17 cellular contexts compared by ENCODE assay signal in genomic region chr16:3598236-3598635, GRCh38. TPM values are rescaled to one million over a fixed set of nuclear protein-coding genes. Genes with fewer than 3 reads are reported as not detected.
DNase-seq lines count a peak whose midpoint lies in the region; ATAC-seq and TF ChIP-seq lines count a peak whose summit lies in the region.
"Had no signal": no experiment of that assay in that cellular context is flagged by ENCODE, and none has a peak within 500 bp of the region (broad histone marks: within the 10 kb centered on the region; RNA-seq: fewer than 3 reads in every experiment).

No MANE protein-coding gene starts in this region.

- ATAC-seq in IMR-90 (ENCODE audit: low read depth) = no peak
- no peak for ATAC-seq in GM21360 (IDR thresholded peaks at IDR 0.05; ENCODE audit: unreplicated experiment)
- ATAC-seq: GM23338 had no signal

- H3K9ac ChIP-seq in IMR-90 (ENCODE audit: low read depth, low read length) (no peak overlapping the region), neuronal stem cell (ENCODE audit: low read depth, low read length, poor library complexity) (peak overlapping the region; percentile 80)

- H3K79me1 ChIP-seq in IMR-90 (ENCODE audit: low read depth in 1 of 2, low read length in 2 of 2) = no peaks in the 10 kb centered on the region
- H3K79me1 ChIP-seq in neuronal stem cell (ENCODE audit: low read depth, low read length) = no peaks in the 10 kb centered on the region

- H3K36me3 Mint-ChIP-seq in activated CD4-positive, alpha-beta memory T cell treated with anti-CD3 and anti-CD28 coated beads for 36 hours = peaks cover 30% of the 10 kb centered on the region

- H3K23ac ChIP-seq in IMR-90 (ENCODE audit: low read depth, low read length) (no peak overlapping the region), neuronal stem cell (ENCODE audit: low read depth, low read length, poor library complexity) (no peak overlapping the region)

- H3K4me1 Mint-ChIP-seq in activated CD4-positive, alpha-beta memory T cell treated with anti-CD3 and anti-CD28 coated beads for 36 hours (ENCODE audit: low read depth) = no peaks in the 10 kb centered on the region
- H3K4me1 Mint-ChIP-seq: CD8-positive, alpha-beta memory T cell; GM23338; H9 had no signal

- no peak overlapping the region for H2BK5ac ChIP-seq in IMR-90 (ENCODE audit: low read depth, low read length, poor library complexity, severe bottlenecking)
- H2BK5ac ChIP-seq in neuronal stem cell (ENCODE audit: low read length) = no peak overlapping the region

- H3K4me2 ChIP-seq in IMR-90 (ENCODE audit: low read depth, low read length) = no peak overlapping the region
- H3K4me2 ChIP-seq in neuronal stem cell (ENCODE audit: insufficient read depth, low read length, poor library complexity, severe bottlenecking) = no peak overlapping the region
- H3K4me2 ChIP-seq: GM23338 had no signal

- no peak overlapping the region for H3K14ac ChIP-seq in IMR-90 (replicated peaks; ENCODE audit: low read depth, low read length)
- no peak overlapping the region for H3K14ac ChIP-seq in neuronal stem cell (ENCODE audit: low read length)

- H3K9me3 Mint-ChIP-seq in activated CD4-positive, alpha-beta memory T cell treated with anti-CD3 and anti-CD28 coated beads for 36 hours = no peaks in the 10 kb centered on the region
- H3K9me3 Mint-ChIP-seq: CD4-positive, CD25-positive, alpha-beta regulatory T cell; CD8-positive, alpha-beta memory T cell had no signal

- H2BK15ac ChIP-seq in IMR-90 (ENCODE audit: low read depth, low read length) (no peak overlapping the region), neuronal stem cell (ENCODE audit: low read length) (no peak overlapping the region)

- H3K27me3 Mint-ChIP-seq in activated CD4-positive, alpha-beta memory T cell treated with anti-CD3 and anti-CD28 coated beads for 36 hours = no peaks in the 10 kb centered on the region
- H3K27me3 Mint-ChIP-seq: CD4-positive, CD25-positive, alpha-beta regulatory T cell; CD8-positive, alpha-beta memory T cell had no signal

- no peak overlapping the region for H3K27ac Mint-ChIP-seq in activated CD4-positive, alpha-beta memory T cell treated with anti-CD3 and anti-CD28 coated beads for 36 hours
- H3K27ac Mint-ChIP-seq: CD4-positive, CD25-positive, alpha-beta regulatory T cell; CD8-positive, alpha-beta memory T cell; GM23338 had no signal

- dilution Hi-C loops in IMR-90 (cut with HindIII; ENCODE audit: low sequenced_read_pairs, unreplicated experiment) = no loop called here

- no peak for TF ChIP-seq RAD21 in IMR-90 (IDR thresholded peaks at IDR 0.05; ENCODE audit: low read length)

- peak overlapping the region; percentile 61 for H2AK9ac ChIP-seq in IMR-90 (replicated peaks; ENCODE audit: low read depth, low read length, poor library complexity)

- no peak overlapping the region for H4K5ac ChIP-seq in IMR-90 (ENCODE audit: low read depth, low read length)

- H2AK5ac ChIP-seq in IMR-90 (ENCODE audit: low read depth, low read length) = no peak overlapping the region
- no peak overlapping the region for H2AK5ac ChIP-seq in neuronal stem cell (ENCODE audit: low read depth, low read length)

- in situ Hi-C loops in IMR-90 (cut with MboI; ENCODE audit: low sequenced_read_pairs) = no loop called here

- TF ChIP-seq POLR2A in IMR-90 (IDR thresholded peaks at IDR 0.05; ENCODE audit: low read depth, low read length) = no peak

- no peak overlapping the region for H2BK20ac ChIP-seq in IMR-90 (ENCODE audit: low read depth, low read length)

- no peak overlapping the region for H3K56ac ChIP-seq in IMR-90 (ENCODE audit: extremely low read depth, insufficient read depth, low read length)

- no peaks in the 10 kb centered on the region for H3K27me3 ChIP-seq in IMR-90 (ENCODE audit: control insufficient read depth, insufficient read depth, low read length)
- H3K27me3 ChIP-seq in neuronal stem cell (ENCODE audit: control insufficient read depth in 3 of 3, insufficient read depth in 3 of 3, low read depth in 1 of 3, low read length in 3 of 3) = no peaks in the 10 kb centered on the region
- H3K27me3 ChIP-seq: BE2C had no signal

- H3K36me3 ChIP-seq in IMR-90 (ENCODE audit: control insufficient read depth, insufficient read depth, low read length) = peaks cover 32% of the 10 kb centered on the region
- H3K36me3 ChIP-seq in neuronal stem cell (replicated peaks in 1 of 2; ENCODE audit: control insufficient read depth in 2 of 2, insufficient read depth in 2 of 2, low read length in 2 of 2) = peaks cover 52 to 70% of the 10 kb centered on the region in 2 donors

- POLR2A ChIA-PET in IMR-90 (lab: Charles Lee; ENCODE audit: unreplicated experiment) = no interaction called here
- POLR2A ChIA-PET in activated CD4-positive, alpha-beta memory T cell treated with anti-CD3 and anti-CD28 coated beads for 36 hours (lab: Charles Lee) = no interaction called here

- H2BK120ac ChIP-seq in IMR-90 (ENCODE audit: low read depth, low read length) (no peak overlapping the region), neuronal stem cell (ENCODE audit: low read depth, low read length) (no peak overlapping the region)

- H4K20me1 ChIP-seq in IMR-90 (ENCODE audit: insufficient read depth, low read length) = no peaks in the 10 kb centered on the region

- intact Hi-C loops in IMR-90 (cut with micrococcal nuclease) = no loop called here
- intact Hi-C loops in activated CD4-positive, alpha-beta memory T cell treated with anti-CD3 and anti-CD28 coated beads for 36 hours (cut with micrococcal nuclease) = no loop called here

- WGBS in IMR-90 (ENCODE audit: extremely low coverage in 2 of 2, insufficient read length in 1 of 2), 2 experiments = 96% methylated on average over 8 of the region's 12 CpGs; no CpG with 5 or more reads in 1 of the 2 experiments
- no CpG with 5 or more reads among the region's 12 CpGs for WGBS in neuronal stem cell (ENCODE audit: extremely low coverage in 2 of 2, insufficient read length in 2 of 2, insufficient replicate concordance in 1 of 2), 2 donors

- H3K4me3 Mint-ChIP-seq in activated CD4-positive, alpha-beta memory T cell treated with anti-CD3 and anti-CD28 coated beads for 36 hours = no peak overlapping the region
- H3K4me3 Mint-ChIP-seq: CD4-positive, CD25-positive, alpha-beta regulatory T cell; CD8-positive, alpha-beta memory T cell; GM23338; H9 had no signal

- H3K9me1 ChIP-seq in IMR-90 (ENCODE audit: insufficient read depth, low read length) = peaks cover 6% of the 10 kb centered on the region; the same call in 1 of the 2 replicates

- no peak overlapping the region for H3K4ac ChIP-seq in IMR-90 (ENCODE audit: low read depth, low read length)
- no peak overlapping the region for H3K4ac ChIP-seq in neuronal stem cell (ENCODE audit: low read length)

- H3K27ac ChIP-seq in IMR-90 (ENCODE audit: insufficient read depth, low read length) = no peak overlapping the region
- H3K27ac ChIP-seq in neuronal stem cell (replicated peaks; ENCODE audit: low read length) = no peak overlapping the region

- H2AFZ ChIP-seq in IMR-90 (replicated peaks; ENCODE audit: low read length, poor library complexity) = no peak overlapping the region
- H2AFZ ChIP-seq in neuronal stem cell (ENCODE audit: low read length) = no peak overlapping the region
- H2AFZ ChIP-seq: GM23338 had no signal

- H4K8ac ChIP-seq in IMR-90 (ENCODE audit: low read depth in 2 of 2, low read length in 2 of 2) (no peak overlapping the region), neuronal stem cell (ENCODE audit: low read depth, low read length) (no peak overlapping the region)

- H4K91ac ChIP-seq in IMR-90 (ENCODE audit: insufficient read depth, low read depth, low read length) (no peak overlapping the region), neuronal stem cell (ENCODE audit: low read depth, low read length, poor library complexity) (no peak overlapping the region)

- H2BK12ac ChIP-seq in neuronal stem cell (ENCODE audit: low read length) = no peak overlapping the region

- H3K4me1 ChIP-seq in IMR-90 (ENCODE audit: control insufficient read depth, insufficient read depth, low read length) (no peaks in the 10 kb centered on the region), neuronal stem cell (ENCODE audit: control insufficient read depth in 2 of 2, insufficient read depth in 1 of 2, low read depth in 1 of 2, low read length in 2 of 2) (no peaks in the 10 kb centered on the region)
- H3K4me1 ChIP-seq: BE2C had no signal

- H3K4me3 ChIP-seq in IMR-90 (ENCODE audit: insufficient read depth, low read depth, low read length) (no peak overlapping the region), neuronal stem cell (ENCODE audit: low read length in 2 of 2) (no peak overlapping the region)
- H3K4me3 ChIP-seq: GM23338 had no signal

- TF ChIP-seq CTCF in IMR-90 (conservative IDR thresholded peaks at IDR 0.05; ENCODE audit: low read depth, low read length) = no peak

- CTCF ChIA-PET in IMR-90 (lab: Yijun Ruan, JAX) = interaction anchor here (1.0 kb wide), 1 partner anchor 29 kb away, joined by 3 read pairs; no protein-coding TSS in a partner anchor
- CTCF ChIA-PET in activated CD4-positive, alpha-beta memory T cell treated with anti-CD3 and anti-CD28 coated beads for 36 hours (lab: Charles Lee) = no interaction called here

- H3K9me3 ChIP-seq in IMR-90 (ENCODE audit: control insufficient read depth, insufficient read depth, low read length) (peaks cover 6% of the 10 kb centered on the region; the same call in 1 of the 2 replicates), neuronal stem cell (replicated peaks in 1 of 2; ENCODE audit: control insufficient read depth in 2 of 2, insufficient read depth in 1 of 2, low read depth in 1 of 2, low read length in 2 of 2) (peaks cover 21 to 29% of the 10 kb centered on the region in 2 donors)
- H3K9me3 ChIP-seq: BE2C had no signal

- DNase-seq in D341Med (ENCODE audit: low spot score) (peak; percentile 9), IMR-90 (no peak), neuronal stem cell (ENCODE audit: low spot score) (no peak), NOMO-1 (lab: John Stamatoyannopoulos, UW; ENCODE audit: unreplicated experiment in 2 of 2) (no peak)
- no peak for DNase-seq in activated CD4-positive, alpha-beta memory T cell treated with anti-CD3 and anti-CD28 coated beads for 36 hours
- DNase-seq: ACHN; BE2C; C1 segment of cervical spinal cord; CD4-positive, CD25-positive, alpha-beta regulatory T cell; CD8-positive, alpha-beta memory T cell; COR-L47; H9; Karpas-422; KBM-7 had no signal

- H3K18ac ChIP-seq in IMR-90 (ENCODE audit: low read depth, low read length) (no peak overlapping the region), neuronal stem cell (ENCODE audit: low read length) (no peak overlapping the region)

- no TSS peak for BruUV-seq in IMR-90 (replicated peaks; lab: Mats Ljungman, UMichigan)

RNA-seq across cellular contexts. Expression of gene SLX4, which starts 13.2 kb away (rescaled TPM):
- 1.3 and 1.7 TPM in 2 replicates for total RNA-seq in IMR-90 (2012; rRNA removed)
- 2.8 and 3.1 TPM in 2 replicates for polyA plus RNA-seq in IMR-90 (2012; rRNA removed)
- polyA plus RNA-seq in IMR-90 (2012; cell fraction: cytosol; rRNA removed) = 1.2 TPM in 2 replicates
- polyA plus RNA-seq in IMR-90 (2012; cell fraction: nucleus; rRNA removed; ENCODE audit: low replicate concordance) = 7.8 and 9.9 TPM in 2 replicates
- 5.9 TPM for polyA plus RNA-seq in neuronal stem cell (2013, experiment 1 of 2)
- polyA plus RNA-seq in neuronal stem cell (2013, experiment 2 of 2) = 5.9 TPM
- 10 to 100 TPM; 13.4 to 15.3 TPM for total RNA-seq in activated CD4-positive, alpha-beta memory T cell treated with anti-CD3 and anti-CD28 coated beads for 36 hours

RNA-seq across cellular contexts. Expression of gene NLRC3, which starts 21.0 kb away (rescaled TPM):
- not detected in 2 replicates for total RNA-seq in IMR-90 (2012; rRNA removed)
- polyA plus RNA-seq in IMR-90 (2012; rRNA removed) = not detected in 2 replicates
- not detected in 2 replicates for polyA plus RNA-seq in IMR-90 (2012; cell fraction: cytosol; rRNA removed)
- polyA plus RNA-seq in IMR-90 (2012; cell fraction: nucleus; rRNA removed; ENCODE audit: low replicate concordance) = 0.02 and 0.14 TPM in 2 replicates
- polyA plus RNA-seq in neuronal stem cell (2013, experiment 1 of 2) = 0.10 TPM
- polyA plus RNA-seq in neuronal stem cell (2013, experiment 2 of 2) = 0.06 TPM
- 10 to 100 TPM; 25.9 to 28.4 TPM for total RNA-seq in activated CD4-positive, alpha-beta memory T cell treated with anti-CD3 and anti-CD28 coated beads for 36 hours
- total RNA-seq: HT-29 had no signal

RNA-seq across cellular contexts. Expression of gene DNASE1, which starts 56.3 kb away (rescaled TPM):
- total RNA-seq in IMR-90 (2012; rRNA removed) = 5.4 and 6.1 TPM in 2 replicates
- polyA plus RNA-seq in IMR-90 (2012; rRNA removed) = 12.9 and 15.9 TPM in 2 replicates
- 3.6 and 9.3 TPM in 2 replicates for polyA plus RNA-seq in IMR-90 (2012; cell fraction: cytosol; rRNA removed)
- 35.4 and 59.0 TPM in 2 replicates for polyA plus RNA-seq in IMR-90 (2012; cell fraction: nucleus; rRNA removed; ENCODE audit: low replicate concordance)
- polyA plus RNA-seq in neuronal stem cell (2013, experiment 1 of 2) = 13.3 TPM
- 13.3 TPM for polyA plus RNA-seq in neuronal stem cell (2013, experiment 2 of 2)
- total RNA-seq in activated CD4-positive, alpha-beta memory T cell treated with anti-CD3 and anti-CD28 coated beads for 36 hours = 10 to 100 TPM; 11.4 to 14.3 TPM

Comparison
In these comparisons a context has a peak if more than half of its experiments do, and no peak if none do; other contexts are left out.
1. RNA of gene NLRC3, which starts 21.0 kb away (total RNA-seq): 25.9 to 28.4 TPM in activated CD4-positive, alpha-beta memory T cell treated with anti-CD3 and anti-CD28 coated beads for 36 hours; not detected in IMR-90; every median in the first group is over 10 times any median in the second.